ENCODE assay signal across 23 cellular contexts in genomic region chr1:154256666-154257065, GRCh38. TPM values are rescaled to one million over a fixed set of nuclear protein-coding genes. Genes with fewer than 3 reads are reported as not detected.
"Had no signal": no experiment of that assay in that cellular context is flagged by ENCODE, and none has a peak within 500 bp of the region (broad histone marks: within the 10 kb centered on the region; RNA-seq: fewer than 3 reads in every experiment).

No MANE protein-coding gene starts in this region.

- H3K4me1 ChIP-seq: colonic mucosa, gastrocnemius medialis, heart right ventricle, left ventricle myocardium inferior, neural progenitor cell, prostate gland, right atrium auricular region, transverse colon, uterus had no signal

- H3K27ac ChIP-seq: colonic mucosa, gastrocnemius medialis, heart right ventricle, left ventricle myocardium inferior, neural progenitor cell, prostate gland, right atrium auricular region, transverse colon, uterus had no signal

- H3K9me3 Mint-ChIP-seq: activated CD4-positive, alpha-beta T cell treated with anti-CD3 and anti-CD28 coated beads, Interleukin-2, amount 10 ng/mL, durations not matched to agents 7 days and 5 days; central memory CD8-positive, alpha-beta T cell; neural progenitor cell had no signal

- H3K4me2 ChIP-seq: neural progenitor cell had no signal

- H3K9me3 ChIP-seq: colonic mucosa, gastrocnemius medialis, heart right ventricle, left ventricle myocardium inferior, prostate gland, right atrium auricular region, transverse colon, uterus had no signal

- H3K36me3 ChIP-seq: uterus had no signal

- H3K4me1 Mint-ChIP-seq: neural progenitor cell had no signal

- H3K4me3 Mint-ChIP-seq: activated CD4-positive, alpha-beta T cell treated with anti-CD3 and anti-CD28 coated beads, Interleukin-2, amount 10 ng/mL, durations not matched to agents 7 days and 5 days; central memory CD8-positive, alpha-beta T cell; neural progenitor cell had no signal

- H3K27me3 Mint-ChIP-seq: activated CD4-positive, alpha-beta T cell treated with anti-CD3 and anti-CD28 coated beads, Interleukin-2, amount 10 ng/mL, durations not matched to agents 7 days and 5 days; central memory CD8-positive, alpha-beta T cell had no signal

- H3K27ac Mint-ChIP-seq: activated CD4-positive, alpha-beta T cell treated with anti-CD3 and anti-CD28 coated beads, Interleukin-2, amount 10 ng/mL, durations not matched to agents 7 days and 5 days had no signal

- H2AFZ ChIP-seq: neural progenitor cell had no signal

- ATAC-seq: activated CD4-positive, CD25-positive, alpha-beta regulatory T cell treated with anti-CD3 and anti-CD28 coated beads, Interleukin-2, amount 50 U/mL, for 24 hours; gastrocnemius medialis; heart right ventricle had no signal

- H3K4me3 ChIP-seq: colonic mucosa, gastrocnemius medialis, heart right ventricle, left ventricle myocardium inferior, neural progenitor cell, prostate gland, right atrium auricular region, transverse colon, uterus had no signal

- DNase-seq: activated CD4-positive, alpha-beta T cell treated with anti-CD3 and anti-CD28 coated beads, Interleukin-2, amount 10 ng/mL, durations not matched to agents 7 days and 5 days; activated CD8-positive, alpha-beta memory T cell treated with anti-CD3 and anti-CD28 coated beads for 24 hours; activated CD8-positive, alpha-beta memory T cell treated with anti-CD3 and anti-CD28 coated beads, Interleukin-2, amount 50 U/mL, for 48 hours; aorta; colonic mucosa; erythroblast; gastrocnemius medialis; heart right ventricle; left ventricle myocardium inferior; stimulated activated CD4-positive, alpha-beta T cell treated with anti-CD3 and anti-CD28 coated beads, Interleukin-2, amount 100 ng/mL, for 24 hours; stimulated activated naive CD4-positive, alpha-beta T cell treated with Interleukin-2 at 50 U/mL for 16 hours; T-helper 1 cell; transverse colon; uterus had no signal

- H3K9ac ChIP-seq: neural progenitor cell had no signal

- H3K27me3 ChIP-seq: colonic mucosa, gastrocnemius medialis, heart right ventricle, neural progenitor cell, right atrium auricular region, transverse colon, uterus had no signal

RNA-seq across cellular contexts. Expression of gene CFAP141, which starts 50.5 kb away (rescaled TPM):
- total RNA-seq: aorta, colonic mucosa, gastrocnemius medialis, kidney epithelial cell, left ventricle myocardium inferior, mononuclear cell, osteocyte, prostate gland, right atrium auricular region, skeletal muscle tissue, transverse colon, uterus had no signal
- polyA plus RNA-seq: aorta had no signal
